Comparison of ENCODE assay signal across 9 cellular contexts in genomic region chrX:153433161-153433680, GRCh38. TPM values are rescaled to one million over a fixed set of nuclear protein-coding genes. Genes with fewer than 3 reads are reported as not detected.
"Had no signal": no experiment of that assay in that cellular context is flagged by ENCODE, and none has a peak within 500 bp of the region (broad histone marks: within the 10 kb centered on the region; RNA-seq: fewer than 3 reads in every experiment).

No MANE protein-coding gene starts in this region.

- H3K4me3 ChIP-seq: GM12878 had no signal

- DNase-seq: GDM1, GF-D8 had no signal

- FAIRE-seq: G401.6, GM12878, GM12891, GM12892, GM18507, GM19239 had no signal

- ATAC-seq: GM12878 had no signal

RNA-seq across cellular contexts. Expression of gene TREX2, which starts 12.6 kb away (rescaled TPM):
- total RNA-seq: G401 had no signal

RNA-seq across cellular contexts. Expression of gene ZFP92, which starts 21.9 kb away (rescaled TPM):
- total RNA-seq: G401 had no signal

RNA-seq across cellular contexts. Expression of gene PNMA6E, which starts 32.1 kb away (rescaled TPM):
- total RNA-seq: G401, GM12878 had no signal
- polyA plus RNA-seq: GM12878 had no signal
